Comparison of ENCODE assay signal across 10 cellular contexts in the genomic region with DNA sequence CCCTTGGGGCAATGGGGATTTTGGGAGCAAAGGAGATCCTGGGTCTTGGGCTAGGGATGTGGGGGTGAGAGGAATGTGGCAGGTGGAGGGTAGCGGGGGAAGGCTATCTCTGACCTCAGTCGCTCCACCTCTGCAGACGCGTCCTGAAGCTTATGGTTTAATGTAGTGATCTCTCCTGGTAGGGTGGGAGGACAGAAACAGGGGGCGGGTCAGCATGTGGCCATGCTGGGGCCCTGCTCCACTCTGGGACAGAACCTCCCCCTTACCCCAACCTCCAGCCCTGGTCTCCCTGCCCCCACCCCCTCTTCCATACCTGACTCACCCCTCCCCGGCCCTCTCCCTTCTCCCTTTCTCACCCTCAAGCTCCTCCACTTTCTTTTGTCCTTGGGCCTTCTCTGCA. TPM values are rescaled to one million over a fixed set of nuclear protein-coding genes. Genes with fewer than 3 reads are reported as not detected.
DNase-seq lines count a peak whose midpoint lies in the region; ATAC-seq, FAIRE-seq and TF ChIP-seq lines count a peak whose summit lies in the region.
"Had no signal": no experiment of that assay in that cellular context is flagged by ENCODE, and none has a peak within 500 bp of the region (broad histone marks: within the 10 kb centered on the region; RNA-seq: fewer than 3 reads in every experiment).

No MANE protein-coding gene starts in this region.

- H3K36me3 ChIP-seq in A673 (ENCODE audit: insufficient read depth, low read length, poor library complexity, severe bottlenecking) (no peaks in the 10 kb centered on the region), HEK293 (ENCODE audit: control insufficient read depth in 2 of 2, insufficient read depth in 1 of 2, low read length in 2 of 2) (no peaks in the 10 kb centered on the region), astrocyte (ENCODE audit: insufficient read depth, low read length) (no peaks in the 10 kb centered on the region), tibial artery (no peaks in the 10 kb centered on the region)

- no peak overlapping the region for H2AFZ ChIP-seq in astrocyte (ENCODE audit: low read depth, low read length)

- no peak overlapping the region for H3K4me2 ChIP-seq in astrocyte (ENCODE audit: low read length)

- DNase-seq in A673 (ENCODE audit: low spot score), result no peak
- DNase-seq in astrocyte (ENCODE audit: low read depth), result no peak
- no peak for DNase-seq in mesothelial cell of epicardium (ENCODE audit: low spot score in 2 of 2, unreplicated experiment in 2 of 2)
- DNase-seq in tibial artery, result no peak
- no peak for DNase-seq in AG08395 (ENCODE audit: low spot score)
- no peak for DNase-seq in germinal center (ENCODE audit: low spot score)

- H3K4me1 Mint-ChIP-seq in astrocyte (ENCODE audit: low read depth, unreplicated experiment) (peaks cover 17% of the 10 kb centered on the region), mesothelial cell of epicardium (peaks cover 37% of the 10 kb centered on the region)

- H3K27me3 ChIP-seq in A673 (replicated peaks; ENCODE audit: insufficient read depth, low read depth, low read length, poor library complexity) (no peaks in the 10 kb centered on the region), astrocyte (ENCODE audit: insufficient read depth, low read length) (no peaks in the 10 kb centered on the region), tibial artery (peaks cover 0 to 23% of the 10 kb centered on the region in 2 donors)

- CTCF ChIA-PET in A673 (lab: Charles Lee) (interaction anchor here (0.5 to 0.6 kb wide), 3 partner anchors 18 to 848 kb away, joined by 3 to 9 read pairs (median 5); no protein-coding TSS in a partner anchor), HEK293 (lab: Yijun Ruan, JAX) (interaction anchor here (1.7 kb wide), 1 partner anchor 13 kb away, joined by 8 read pairs; no protein-coding TSS in a partner anchor)

- no peak overlapping the region for H3K9ac ChIP-seq in astrocyte (ENCODE audit: low read length)

- no peak for FAIRE-seq in astrocyte (lab: Jason Lieb, UNC)

- BruUV-seq in A673 (replicated peaks; lab: Mats Ljungman, UMichigan), result no TSS peak

- no peaks in the 10 kb centered on the region for H3K27me3 Mint-ChIP-seq in astrocyte (ENCODE audit: low read depth, unreplicated experiment)
- H3K27me3 Mint-ChIP-seq in mesothelial cell of epicardium (ENCODE audit: low read depth), result no peaks in the 10 kb centered on the region

- peak overlapping the region; percentile 77 for H3K27ac Mint-ChIP-seq in astrocyte (ENCODE audit: unreplicated experiment)
- peak overlapping the region; percentile 93 for H3K27ac Mint-ChIP-seq in mesothelial cell of epicardium

- POLR2A ChIA-PET in A673 (lab: Charles Lee; ENCODE audit: low non-redundant PET), result no interaction called here
- POLR2A ChIA-PET in HEK293 (lab: Yijun Ruan, JAX), result interaction anchor here (0.6 to 1.2 kb wide), 4 partner anchors 16 to 460 kb away, joined by 3 to 9 read pairs (median 8); a partner anchor contains a TSS

- TF ChIP-seq CTCF in A673 (conservative IDR thresholded peaks at IDR 0.05; ENCODE audit: low read depth, low read length), result no peak
- no peak for TF ChIP-seq CTCF in HEK293 (tag by site-specific recombination; IDR thresholded peaks at IDR 0.05)
- no peak for TF ChIP-seq CTCF in astrocyte (IDR thresholded peaks at IDR 0.05; ENCODE audit: insufficient read depth, low read depth, low read length)
- no peak for TF ChIP-seq CTCF in mesothelial cell of epicardium (IDR thresholded peaks at IDR 0.05; ENCODE audit: unreplicated experiment)
- TF ChIP-seq CTCF in tibial artery (IDR thresholded peaks at IDR 0.05), result no peak

- H3K79me2 ChIP-seq in astrocyte (ENCODE audit: insufficient read depth, low read length), result no peaks in the 10 kb centered on the region

- H3K4me1 ChIP-seq in A673 (ENCODE audit: insufficient read depth, low read length, poor library complexity, severe bottlenecking), result peaks cover 13% of the 10 kb centered on the region
- H3K4me1 ChIP-seq in HEK293 (ENCODE audit: control insufficient read depth, insufficient read depth, low read length), result no peaks in the 10 kb centered on the region
- peaks cover 6% of the 10 kb centered on the region for H3K4me1 ChIP-seq in astrocyte (ENCODE audit: insufficient read depth, low read length)
- H3K4me1 ChIP-seq in tibial artery, result peaks cover 0 to 9% (median 0%) of the 10 kb centered on the region in 4 donors

- intact Hi-C loops in A673 (cut with micrococcal nuclease; ENCODE audit: unreplicated experiment), result no loop called here
- intact Hi-C loops in tibial artery (cut with DNase I; ENCODE audit: low total_unique reads), result no loop called here

- peak overlapping the region; percentile 37 for H3K27ac ChIP-seq in A673 (ENCODE audit: low read depth, low read length, poor library complexity, severe bottlenecking)
- H3K27ac ChIP-seq in HEK293 (ENCODE audit: extremely low read depth, low read depth, low read length), result no peak overlapping the region
- H3K27ac ChIP-seq in astrocyte (ENCODE audit: low read depth, low read length), result no peak overlapping the region
- H3K27ac ChIP-seq in tibial artery, result no peak overlapping the region

- no peaks in the 10 kb centered on the region for H4K20me1 ChIP-seq in astrocyte (ENCODE audit: insufficient read depth, low read length)

- H3K9me3 Mint-ChIP-seq in astrocyte (ENCODE audit: unreplicated experiment), result no peaks in the 10 kb centered on the region
- no peaks in the 10 kb centered on the region for H3K9me3 Mint-ChIP-seq in mesothelial cell of epicardium
- H3K9me3 Mint-ChIP-seq: neural crest cell had no signal

- peak overlapping the region; percentile 94 for H3K4me3 Mint-ChIP-seq in astrocyte (ENCODE audit: unreplicated experiment)
- peak overlapping the region; percentile 83 for H3K4me3 Mint-ChIP-seq in mesothelial cell of epicardium

- H3K9me3 ChIP-seq in A673 (ENCODE audit: low read depth, low read length, poor library complexity, severe bottlenecking) (no peaks in the 10 kb centered on the region), HEK293 (ENCODE audit: control insufficient read depth, insufficient read depth, low read depth, low read length) (no peaks in the 10 kb centered on the region), astrocyte (ENCODE audit: insufficient read depth, low read depth, low read length) (no peaks in the 10 kb centered on the region), tibial artery (no peaks in the 10 kb centered on the region)

- no peak overlapping the region for H3K4me3 ChIP-seq in A673 (ENCODE audit: low read depth, low read length, poor library complexity, severe bottlenecking)
- no peak overlapping the region for H3K4me3 ChIP-seq in HEK293 (ENCODE audit: low read depth, low read length)
- no peak overlapping the region for H3K4me3 ChIP-seq in astrocyte (ENCODE audit: insufficient read depth, low read depth, low read length)
- H3K4me3 ChIP-seq in tibial artery, result no peak overlapping the region
- H3K4me3 ChIP-seq: SK-N-MC had no signal

- ATAC-seq in HG02571 (IDR thresholded peaks at IDR 0.05; ENCODE audit: unreplicated experiment), result no peak

- H3K36me3 Mint-ChIP-seq in astrocyte (ENCODE audit: low read depth, unreplicated experiment), result peaks cover 9% of the 10 kb centered on the region
- peaks cover 6% of the 10 kb centered on the region for H3K36me3 Mint-ChIP-seq in mesothelial cell of epicardium

TF ChIP-seq in HEK293, 187 proteins besides CTCF, POLR2A, EP300 and RAD21 (continues in another document):
- TF ChIP-seq ZFHX2 (tag by site-specific recombination; conservative IDR thresholded peaks at IDR 0.05) (peak; percentile 64), ZNF501 (tag by site-specific recombination; IDR thresholded peaks at IDR 0.05) (no peak), ZNF221 (tag by site-specific recombination; IDR thresholded peaks at IDR 0.05; ENCODE audit: borderline replicate concordance) (no peak), HOXD13 (CRISPR knock-in tag; IDR thresholded peaks at IDR 0.05; ENCODE audit: borderline replicate concordance) (no peak), ZNF549 (tag by site-specific recombination; IDR thresholded peaks at IDR 0.05) (no peak), EGR2 (tag by site-specific recombination; IDR thresholded peaks at IDR 0.05; ENCODE audit: low read depth) (peak; percentile 65)
- TF ChIP-seq, protein P1, sequence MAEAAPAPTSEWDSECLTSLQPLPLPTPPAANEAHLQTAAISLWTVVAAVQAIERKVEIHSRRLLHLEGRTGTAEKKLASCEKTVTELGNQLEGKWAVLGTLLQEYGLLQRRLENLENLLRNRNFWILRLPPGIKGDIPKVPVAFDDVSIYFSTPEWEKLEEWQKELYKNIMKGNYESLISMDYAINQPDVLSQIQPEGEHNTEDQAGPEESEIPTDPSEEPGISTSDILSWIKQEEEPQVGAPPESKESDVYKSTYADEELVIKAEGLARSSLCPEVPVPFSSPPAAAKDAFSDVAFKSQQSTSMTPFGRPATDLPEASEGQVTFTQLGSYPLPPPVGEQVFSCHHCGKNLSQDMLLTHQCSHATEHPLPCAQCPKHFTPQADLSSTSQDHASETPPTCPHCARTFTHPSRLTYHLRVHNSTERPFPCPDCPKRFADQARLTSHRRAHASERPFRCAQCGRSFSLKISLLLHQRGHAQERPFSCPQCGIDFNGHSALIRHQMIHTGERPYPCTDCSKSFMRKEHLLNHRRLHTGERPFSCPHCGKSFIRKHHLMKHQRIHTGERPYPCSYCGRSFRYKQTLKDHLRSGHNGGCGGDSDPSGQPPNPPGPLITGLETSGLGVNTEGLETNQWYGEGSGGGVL (tag by site-specific recombination; IDR thresholded peaks at IDR 0.05), result 0 out of 2 replicates have a peak, but pooled peaks have one; percentile 25

RNA-seq across cellular contexts. Expression of a gene that starts 1.4 kb away (rescaled TPM):
- total RNA-seq in A673 (2021) (1.3 and 3.6 TPM in 2 replicates), astrocyte (301 and 376 TPM in 2 replicates), mesothelial cell of epicardium (326 to 362 TPM (median 360 TPM) in 3 replicates)
- total RNA-seq: neural crest cell had no signal

RNA-seq across cellular contexts. Expression of a gene that starts 10.0 kb away (rescaled TPM):
- not detected in 2 replicates for total RNA-seq in A673 (2021)
- total RNA-seq in astrocyte, result 14.1 and 15.5 TPM in 2 replicates
- 8.7 to 11.9 TPM (median 10.9 TPM) in 3 replicates for total RNA-seq in mesothelial cell of epicardium
- total RNA-seq: neural crest cell had no signal

RNA-seq across cellular contexts. Expression of a gene that starts 15.8 kb away (rescaled TPM):
- 39.5 and 56.9 TPM in 2 replicates for total RNA-seq in A673 (2021)
- 41.0 and 50.1 TPM in 2 replicates for total RNA-seq in astrocyte
- 53.5 to 57.2 TPM (median 54.5 TPM) in 3 replicates for total RNA-seq in mesothelial cell of epicardium

RNA-seq across cellular contexts. Expression of a gene that starts 26.9 kb away (rescaled TPM):
- total RNA-seq in A673 (2021), result 0.24 TPM in 1 of 2 replicates, not detected in the other
- 0.77 and 0.95 TPM in 2 replicates for total RNA-seq in astrocyte
- total RNA-seq in mesothelial cell of epicardium, result 0.93 to 1.1 TPM (median 0.94 TPM) in 3 replicates

RNA-seq across cellular contexts. Expression of a gene that starts 44.5 kb away (rescaled TPM):
- total RNA-seq in A673 (2021) (0.31 TPM in 1 of 2 replicates, not detected in the other), astrocyte (0.19 and 0.23 TPM in 2 replicates), mesothelial cell of epicardium (4.8 to 6.0 TPM (median 5.1 TPM) in 3 replicates)

Comparison
In these comparisons a context has a peak if more than half of its experiments do, and no peak if none do; other contexts are left out.
1. RNA of a gene that starts 1.4 kb away (total RNA-seq): 326 to 362 TPM in mesothelial cell of epicardium and 301 to 376 TPM in astrocyte; 1.3 to 3.6 TPM in A673; every median in the first group is over 10 times any median in the second.